ENCODE assay signal across 7 cellular contexts in the genomic region with DNA sequence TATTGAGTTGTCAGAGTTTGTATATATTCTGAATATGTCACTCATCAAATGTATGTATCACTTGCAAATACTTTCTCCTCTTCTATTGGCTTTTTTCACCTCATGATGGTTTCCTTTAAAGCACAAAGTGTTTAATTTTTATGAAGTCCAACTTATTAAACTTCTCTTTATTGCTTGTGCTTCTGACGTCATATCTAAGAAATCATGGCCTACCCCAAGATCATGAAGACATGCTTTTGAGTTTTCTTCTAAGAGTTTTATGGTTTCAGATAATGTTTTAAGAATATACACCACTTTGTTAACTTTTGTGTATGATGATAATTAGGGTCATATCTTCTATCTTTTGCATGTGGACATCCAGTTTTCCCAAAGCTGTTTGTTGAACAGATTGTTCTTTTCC.
"Had no signal": no experiment of that assay in that cellular context is flagged by ENCODE, and none has a peak within 500 bp of the region (broad histone marks: within the 10 kb centered on the region; RNA-seq: fewer than 3 reads in every experiment).

No MANE protein-coding gene starts in this region.

- H3K4me3 ChIP-seq: K562 had no signal

- FAIRE-seq: HTR-8/SVneo, K562 had no signal

- ATAC-seq: K562 had no signal

- H3K9ac ChIP-seq: KMS-11 had no signal

- H3K4me2 ChIP-seq: KMS-11 had no signal

- DNase-seq: IMR-90, KBM-7, KG1 had no signal

- H3K27ac ChIP-seq: HL-60, KMS-11 had no signal
